In genomic region chr19:18280247-18281081, GRCh38 we compare ENCODE assay signal across 1 cellular context.
TF ChIP-seq lines count a peak whose summit lies in the region.

No MANE protein-coding gene starts in this region.

TF ChIP-seq in HepG2, 621 proteins besides CTCF, POLR2A, EP300 and RAD21 (continued from another document):
- no peak for TF ChIP-seq ZHX2 (IDR thresholded peaks at IDR 0.05; ENCODE audit: low read depth)
- TF ChIP-seq ZHX2 (CRISPR knock-in tag; IDR thresholded peaks at IDR 0.05; ENCODE audit: borderline replicate concordance): no peak
- no peak for TF ChIP-seq ZNF367 (CRISPR knock-in tag; IDR thresholded peaks at IDR 0.05; ENCODE audit: borderline replicate concordance)
- no peak for TF ChIP-seq ZNF615 (CRISPR knock-in tag; IDR thresholded peaks at IDR 0.05; ENCODE audit: borderline replicate concordance)
- TF ChIP-seq SRSF4 (IDR thresholded peaks at IDR 0.05; ENCODE audit: low read depth, low read length, poor library complexity, severe bottlenecking): peak; percentile 43
- TF ChIP-seq ZNF788 (CRISPR knock-in tag; IDR thresholded peaks at IDR 0.05; ENCODE audit: borderline replicate concordance): no peak
